Comparison of ENCODE assay signal across 1 cellular context in the genomic region with DNA sequence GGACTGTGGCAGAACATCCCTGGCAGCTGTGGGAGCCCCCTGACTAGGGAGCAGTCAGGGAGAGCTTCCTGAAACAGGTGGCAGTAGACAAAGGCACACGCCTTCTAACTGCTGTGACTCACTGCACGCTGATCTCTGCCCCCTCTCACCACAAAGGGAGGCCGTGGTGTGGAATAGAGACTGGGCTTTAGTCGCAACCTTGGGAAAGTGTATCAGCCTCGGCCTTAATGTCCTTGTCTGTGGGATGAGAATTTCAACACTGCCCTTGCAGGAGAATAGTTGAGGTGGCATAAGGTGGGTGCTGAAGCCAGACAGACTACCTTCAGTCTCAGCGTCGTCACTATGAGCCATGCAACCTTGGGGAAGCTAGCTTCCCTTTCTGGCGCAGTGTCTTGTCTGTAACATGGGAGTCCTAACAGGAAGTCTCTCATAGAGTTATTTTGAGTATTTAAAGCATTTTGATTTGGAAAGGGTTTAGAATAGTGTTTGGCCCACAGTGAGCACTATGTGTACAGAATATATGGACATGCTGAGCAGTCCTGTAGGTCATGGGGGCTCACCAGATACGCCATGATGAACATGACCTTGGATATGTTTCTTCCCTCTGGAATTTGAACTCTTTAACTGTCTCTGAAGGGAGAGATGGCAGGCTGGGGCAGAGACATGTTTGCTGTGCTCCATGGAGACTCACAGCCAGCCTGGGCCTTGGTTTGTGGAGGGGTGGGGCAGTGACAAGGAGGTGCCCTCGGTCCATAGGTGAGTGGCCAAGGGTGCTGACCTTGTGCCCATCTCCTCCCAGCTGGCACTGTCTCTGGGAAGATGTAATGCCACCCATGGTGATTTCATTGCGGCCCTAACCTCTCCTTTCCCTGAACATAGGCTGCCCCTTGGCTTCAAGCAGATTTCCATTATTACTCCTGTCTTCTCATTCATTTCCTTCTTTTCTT.
A peak's percentile ranks its signal among the peaks of the same experiment; 100 is the strongest.
TF ChIP-seq lines count a peak whose summit lies in the region.

No MANE protein-coding gene starts in this region.

TF ChIP-seq in HepG2, 621 proteins besides CTCF, POLR2A, EP300 and RAD21 (continued from another document and continues in another):
- TF ChIP-seq, protein P1, sequence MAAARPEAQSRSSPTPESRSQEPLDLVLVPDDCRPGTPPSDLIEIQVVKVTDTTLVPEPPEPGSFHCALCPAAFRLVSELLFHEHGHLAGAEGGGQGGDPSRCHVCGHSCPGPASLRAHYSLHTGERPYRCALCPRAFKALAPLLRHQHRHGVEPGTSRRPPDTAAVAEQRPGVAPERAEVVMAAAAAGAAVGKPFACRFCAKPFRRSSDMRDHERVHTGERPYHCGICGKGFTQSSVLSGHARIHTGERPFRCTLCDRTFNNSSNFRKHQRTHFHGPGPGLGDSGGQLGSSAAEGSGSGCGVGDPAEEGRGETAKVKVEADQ (CRISPR knock-in tag; IDR thresholded peaks at IDR 0.05; ENCODE audit: borderline replicate concordance) = no peak
- TF ChIP-seq ZNF446 (CRISPR knock-in tag; IDR thresholded peaks at IDR 0.05) = no peak
- no peak for TF ChIP-seq FOXA3 (CRISPR knock-in tag; IDR thresholded peaks at IDR 0.05)
- TF ChIP-seq, protein P2, sequence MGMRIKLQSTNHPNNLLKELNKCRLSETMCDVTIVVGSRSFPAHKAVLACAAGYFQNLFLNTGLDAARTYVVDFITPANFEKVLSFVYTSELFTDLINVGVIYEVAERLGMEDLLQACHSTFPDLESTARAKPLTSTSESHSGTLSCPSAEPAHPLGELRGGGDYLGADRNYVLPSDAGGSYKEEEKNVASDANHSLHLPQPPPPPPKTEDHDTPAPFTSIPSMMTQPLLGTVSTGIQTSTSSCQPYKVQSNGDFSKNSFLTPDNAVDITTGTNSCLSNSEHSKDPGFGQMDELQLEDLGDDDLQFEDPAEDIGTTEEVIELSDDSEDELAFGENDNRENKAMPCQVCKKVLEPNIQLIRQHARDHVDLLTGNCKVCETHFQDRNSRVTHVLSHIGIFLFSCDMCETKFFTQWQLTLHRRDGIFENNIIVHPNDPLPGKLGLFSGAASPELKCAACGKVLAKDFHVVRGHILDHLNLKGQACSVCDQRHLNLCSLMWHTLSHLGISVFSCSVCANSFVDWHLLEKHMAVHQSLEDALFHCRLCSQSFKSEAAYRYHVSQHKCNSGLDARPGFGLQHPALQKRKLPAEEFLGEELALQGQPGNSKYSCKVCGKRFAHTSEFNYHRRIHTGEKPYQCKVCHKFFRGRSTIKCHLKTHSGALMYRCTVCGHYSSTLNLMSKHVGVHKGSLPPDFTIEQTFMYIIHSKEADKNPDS (CRISPR knock-in tag; IDR thresholded peaks at IDR 0.05) = no peak
- TF ChIP-seq CHD4 (IDR thresholded peaks at IDR 0.05; ENCODE audit: borderline replicate concordance, low read length) = 0 out of 2 replicates have a peak, but pooled peaks have one; percentile 40
- no peak for TF ChIP-seq ZSCAN9 (CRISPR knock-in tag; IDR thresholded peaks at IDR 0.05; ENCODE audit: borderline replicate concordance)
- TF ChIP-seq, protein P3, sequence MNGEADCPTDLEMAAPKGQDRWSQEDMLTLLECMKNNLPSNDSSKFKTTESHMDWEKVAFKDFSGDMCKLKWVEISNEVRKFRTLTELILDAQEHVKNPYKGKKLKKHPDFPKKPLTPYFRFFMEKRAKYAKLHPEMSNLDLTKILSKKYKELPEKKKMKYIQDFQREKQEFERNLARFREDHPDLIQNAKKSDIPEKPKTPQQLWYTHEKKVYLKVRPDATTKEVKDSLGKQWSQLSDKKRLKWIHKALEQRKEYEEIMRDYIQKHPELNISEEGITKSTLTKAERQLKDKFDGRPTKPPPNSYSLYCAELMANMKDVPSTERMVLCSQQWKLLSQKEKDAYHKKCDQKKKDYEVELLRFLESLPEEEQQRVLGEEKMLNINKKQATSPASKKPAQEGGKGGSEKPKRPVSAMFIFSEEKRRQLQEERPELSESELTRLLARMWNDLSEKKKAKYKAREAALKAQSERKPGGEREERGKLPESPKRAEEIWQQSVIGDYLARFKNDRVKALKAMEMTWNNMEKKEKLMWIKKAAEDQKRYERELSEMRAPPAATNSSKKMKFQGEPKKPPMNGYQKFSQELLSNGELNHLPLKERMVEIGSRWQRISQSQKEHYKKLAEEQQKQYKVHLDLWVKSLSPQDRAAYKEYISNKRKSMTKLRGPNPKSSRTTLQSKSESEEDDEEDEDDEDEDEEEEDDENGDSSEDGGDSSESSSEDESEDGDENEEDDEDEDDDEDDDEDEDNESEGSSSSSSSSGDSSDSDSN (CRISPR knock-in tag; IDR thresholded peaks at IDR 0.05) = no peak
- TF ChIP-seq PPARG (CRISPR knock-in tag; conservative IDR thresholded peaks at IDR 0.05) = no peak
- no peak for TF ChIP-seq ZNF781 (CRISPR knock-in tag; IDR thresholded peaks at IDR 0.05; ENCODE audit: borderline replicate concordance, not compliant biosample characterization)
- TF ChIP-seq ZNF329 (CRISPR knock-in tag; IDR thresholded peaks at IDR 0.05; ENCODE audit: low read depth) = no peak
- TF ChIP-seq PHF8 (CRISPR knock-in tag; IDR thresholded peaks at IDR 0.05) = no peak; the same call in 1 of the 2 replicates
- no peak for TF ChIP-seq ZNF260 (CRISPR knock-in tag; IDR thresholded peaks at IDR 0.05; ENCODE audit: borderline replicate concordance, low read depth)
- no peak for TF ChIP-seq ISX (CRISPR knock-in tag; conservative IDR thresholded peaks at IDR 0.05)
- peak; percentile 73; the same call in 1 of the 2 replicates for TF ChIP-seq HDAC1 (CRISPR knock-in tag; IDR thresholded peaks at IDR 0.05)
- no peak for TF ChIP-seq FIP1L1 (IDR thresholded peaks at IDR 0.05; ENCODE audit: borderline replicate concordance, insufficient read depth, low read depth, low read length)
- TF ChIP-seq, protein P4, sequence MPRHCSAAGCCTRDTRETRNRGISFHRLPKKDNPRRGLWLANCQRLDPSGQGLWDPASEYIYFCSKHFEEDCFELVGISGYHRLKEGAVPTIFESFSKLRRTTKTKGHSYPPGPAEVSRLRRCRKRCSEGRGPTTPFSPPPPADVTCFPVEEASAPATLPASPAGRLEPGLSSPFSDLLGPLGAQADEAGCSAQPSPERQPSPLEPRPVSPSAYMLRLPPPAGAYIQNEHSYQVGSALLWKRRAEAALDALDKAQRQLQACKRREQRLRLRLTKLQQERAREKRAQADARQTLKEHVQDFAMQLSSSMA (CRISPR knock-in tag; IDR thresholded peaks at IDR 0.05) = no peak
- 0 out of 2 replicates have a peak, but pooled peaks have one; percentile 31 for TF ChIP-seq IRF2 (CRISPR knock-in tag; IDR thresholded peaks at IDR 0.05)
- TF ChIP-seq SIN3A (IDR thresholded peaks at IDR 0.05; ENCODE audit: borderline replicate concordance, low read depth, low read length) = no peak
- TF ChIP-seq RORA (CRISPR knock-in tag; IDR thresholded peaks at IDR 0.05) = no peak
- TF ChIP-seq TBX3 (IDR thresholded peaks at IDR 0.05; ENCODE audit: borderline replicate concordance) = 0 out of 2 replicates have a peak, but pooled peaks have one; percentile 19
- no peak for TF ChIP-seq ARHGAP35 (CRISPR knock-in tag; IDR thresholded peaks at IDR 0.05; ENCODE audit: borderline replicate concordance)
- no peak for TF ChIP-seq SMARCE1 (IDR thresholded peaks at IDR 0.05; ENCODE audit: borderline replicate concordance)
- TF ChIP-seq RBAK (CRISPR knock-in tag; IDR thresholded peaks at IDR 0.05) = no peak
- TF ChIP-seq SPEN (CRISPR knock-in tag; IDR thresholded peaks at IDR 0.05; ENCODE audit: low read depth) = peak; percentile 63; the same call in 1 of the 2 replicates
- no peak for TF ChIP-seq NCOA5 (CRISPR knock-in tag; IDR thresholded peaks at IDR 0.05)
- TF ChIP-seq, protein P5, sequence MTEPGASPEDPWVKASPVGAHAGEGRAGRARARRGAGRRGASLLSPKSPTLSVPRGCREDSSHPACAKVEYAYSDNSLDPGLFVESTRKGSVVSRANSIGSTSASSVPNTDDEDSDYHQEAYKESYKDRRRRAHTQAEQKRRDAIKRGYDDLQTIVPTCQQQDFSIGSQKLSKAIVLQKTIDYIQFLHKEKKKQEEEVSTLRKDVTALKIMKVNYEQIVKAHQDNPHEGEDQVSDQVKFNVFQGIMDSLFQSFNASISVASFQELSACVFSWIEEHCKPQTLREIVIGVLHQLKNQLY (CRISPR knock-in tag; IDR thresholded peaks at IDR 0.05) = 0 out of 2 replicates have a peak, but pooled peaks have one; percentile 35
- peak; percentile 63 for TF ChIP-seq RARA (CRISPR knock-in tag; IDR thresholded peaks at IDR 0.05)
- TF ChIP-seq, protein P6, sequence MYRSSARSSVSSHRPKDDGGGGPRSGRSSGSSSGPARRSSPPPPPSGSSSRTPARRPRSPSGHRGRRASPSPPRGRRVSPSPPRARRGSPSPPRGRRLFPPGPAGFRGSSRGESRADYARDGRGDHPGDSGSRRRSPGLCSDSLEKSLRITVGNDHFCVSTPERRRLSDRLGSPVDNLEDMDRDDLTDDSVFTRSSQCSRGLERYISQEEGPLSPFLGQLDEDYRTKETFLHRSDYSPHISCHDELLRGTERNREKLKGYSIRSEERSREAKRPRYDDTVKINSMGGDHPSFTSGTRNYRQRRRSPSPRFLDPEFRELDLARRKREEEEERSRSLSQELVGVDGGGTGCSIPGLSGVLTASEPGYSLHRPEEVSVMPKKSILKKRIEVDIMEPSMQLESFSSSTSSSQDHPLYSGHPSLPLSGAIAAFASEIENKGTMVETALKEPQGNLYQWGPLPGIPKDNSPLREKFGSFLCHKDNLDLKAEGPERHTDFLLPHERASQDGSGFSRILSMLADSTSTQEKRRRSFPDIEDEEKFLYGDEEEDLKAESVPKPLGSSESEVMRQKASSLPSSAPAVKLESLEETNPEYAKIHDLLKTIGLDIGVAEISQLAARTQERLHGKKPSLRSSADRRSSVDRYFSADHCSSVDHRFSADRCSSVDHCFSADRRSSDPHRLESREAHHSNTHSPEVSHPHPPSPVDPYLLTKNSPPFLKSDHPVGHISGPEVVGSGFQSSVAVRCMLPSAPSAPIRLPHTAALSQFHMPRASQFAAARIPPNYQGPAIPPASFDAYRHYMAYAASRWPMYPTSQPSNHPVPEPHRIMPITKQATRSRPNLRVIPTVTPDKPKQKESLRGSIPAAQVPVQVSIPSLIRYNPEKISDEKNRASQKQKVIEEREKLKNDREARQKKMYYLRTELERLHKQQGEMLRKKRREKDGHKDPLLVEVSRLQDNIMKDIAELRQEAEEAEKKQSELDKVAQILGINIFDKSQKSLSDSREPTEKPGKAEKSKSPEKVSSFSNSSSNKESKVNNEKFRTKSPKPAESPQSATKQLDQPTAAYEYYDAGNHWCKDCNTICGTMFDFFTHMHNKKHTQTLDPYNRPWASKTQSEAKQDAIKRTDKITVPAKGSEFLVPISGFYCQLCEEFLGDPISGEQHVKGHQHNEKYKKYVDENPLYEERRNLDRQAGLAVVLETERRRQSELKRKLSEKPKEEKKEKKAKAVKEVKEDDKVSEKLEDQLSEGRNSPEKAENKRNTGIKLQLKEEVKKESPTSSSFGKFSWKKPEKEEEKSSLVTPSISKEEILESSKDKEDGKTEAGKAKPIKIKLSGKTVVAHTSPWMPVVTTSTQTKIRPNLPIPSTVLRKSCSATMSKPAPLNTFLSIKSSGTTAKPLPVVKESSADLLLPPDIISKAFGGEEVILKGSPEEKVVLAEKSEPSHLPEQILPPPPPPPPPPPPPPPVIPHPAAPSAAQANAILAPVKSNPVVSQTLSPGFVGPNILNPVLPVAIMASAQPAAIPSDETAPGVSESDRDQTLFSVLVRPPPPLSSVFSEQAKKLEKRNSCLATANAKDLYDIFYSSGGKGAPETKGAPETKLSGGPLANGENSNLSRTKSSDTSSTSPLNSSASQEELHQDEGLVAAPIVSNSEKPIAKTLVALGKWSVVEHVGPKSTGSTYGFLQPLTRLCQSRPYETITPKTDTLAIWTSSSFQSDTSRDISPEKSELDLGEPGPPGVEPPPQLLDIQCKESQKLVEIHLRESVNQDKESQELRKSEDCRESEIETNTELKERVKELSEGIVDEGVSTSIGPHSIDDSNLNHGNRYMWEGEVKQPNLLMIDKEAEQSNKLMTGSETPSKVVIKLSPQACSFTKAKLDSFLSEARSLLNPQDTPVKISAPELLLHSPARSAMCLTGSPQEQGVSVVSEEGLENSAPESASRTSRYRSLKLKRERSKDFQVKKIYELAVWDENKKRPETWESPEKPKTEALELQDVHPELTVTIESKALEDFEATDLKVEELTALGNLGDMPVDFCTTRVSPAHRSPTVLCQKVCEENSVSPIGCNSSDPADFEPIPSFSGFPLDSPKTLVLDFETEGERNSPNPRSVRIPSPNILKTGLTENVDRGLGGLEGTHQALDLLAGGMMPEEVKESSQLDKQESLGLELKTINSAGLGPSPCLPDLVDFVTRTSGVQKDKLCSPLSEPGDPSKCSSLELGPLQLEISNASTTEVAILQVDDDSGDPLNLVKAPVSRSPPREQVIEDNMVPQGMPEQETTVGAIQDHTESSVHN (CRISPR knock-in tag; IDR thresholded peaks at IDR 0.05) = no peak
- no peak for TF ChIP-seq ZSCAN25 (CRISPR knock-in tag; IDR thresholded peaks at IDR 0.05)
- TF ChIP-seq, protein P7, sequence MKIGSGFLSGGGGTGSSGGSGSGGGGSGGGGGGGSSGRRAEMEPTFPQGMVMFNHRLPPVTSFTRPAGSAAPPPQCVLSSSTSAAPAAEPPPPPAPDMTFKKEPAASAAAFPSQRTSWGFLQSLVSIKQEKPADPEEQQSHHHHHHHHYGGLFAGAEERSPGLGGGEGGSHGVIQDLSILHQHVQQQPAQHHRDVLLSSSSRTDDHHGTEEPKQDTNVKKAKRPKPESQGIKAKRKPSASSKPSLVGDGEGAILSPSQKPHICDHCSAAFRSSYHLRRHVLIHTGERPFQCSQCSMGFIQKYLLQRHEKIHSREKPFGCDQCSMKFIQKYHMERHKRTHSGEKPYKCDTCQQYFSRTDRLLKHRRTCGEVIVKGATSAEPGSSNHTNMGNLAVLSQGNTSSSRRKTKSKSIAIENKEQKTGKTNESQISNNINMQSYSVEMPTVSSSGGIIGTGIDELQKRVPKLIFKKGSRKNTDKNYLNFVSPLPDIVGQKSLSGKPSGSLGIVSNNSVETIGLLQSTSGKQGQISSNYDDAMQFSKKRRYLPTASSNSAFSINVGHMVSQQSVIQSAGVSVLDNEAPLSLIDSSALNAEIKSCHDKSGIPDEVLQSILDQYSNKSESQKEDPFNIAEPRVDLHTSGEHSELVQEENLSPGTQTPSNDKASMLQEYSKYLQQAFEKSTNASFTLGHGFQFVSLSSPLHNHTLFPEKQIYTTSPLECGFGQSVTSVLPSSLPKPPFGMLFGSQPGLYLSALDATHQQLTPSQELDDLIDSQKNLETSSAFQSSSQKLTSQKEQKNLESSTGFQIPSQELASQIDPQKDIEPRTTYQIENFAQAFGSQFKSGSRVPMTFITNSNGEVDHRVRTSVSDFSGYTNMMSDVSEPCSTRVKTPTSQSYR (CRISPR knock-in tag; IDR thresholded peaks at IDR 0.05; ENCODE audit: borderline replicate concordance) = no peak
- TF ChIP-seq ISL2 (CRISPR knock-in tag; IDR thresholded peaks at IDR 0.05) = no peak
- no peak for TF ChIP-seq ARNT2 (CRISPR knock-in tag; IDR thresholded peaks at IDR 0.05; ENCODE audit: low read depth)
- TF ChIP-seq ZNF768 (CRISPR knock-in tag; IDR thresholded peaks at IDR 0.05) = no peak
- TF ChIP-seq FOSL2 (CRISPR knock-in tag; IDR thresholded peaks at IDR 0.05) = peak; percentile 96
- TF ChIP-seq GFI1 (CRISPR knock-in tag; IDR thresholded peaks at IDR 0.05; ENCODE audit: borderline replicate concordance) = 0 out of 2 replicates have a peak, but pooled peaks have one; percentile 50
- TF ChIP-seq GPN1 (CRISPR knock-in tag; IDR thresholded peaks at IDR 0.05; ENCODE audit: borderline replicate concordance) = no peak
